Comparison of ENCODE assay signal across 8 cellular contexts in the genomic region with DNA sequence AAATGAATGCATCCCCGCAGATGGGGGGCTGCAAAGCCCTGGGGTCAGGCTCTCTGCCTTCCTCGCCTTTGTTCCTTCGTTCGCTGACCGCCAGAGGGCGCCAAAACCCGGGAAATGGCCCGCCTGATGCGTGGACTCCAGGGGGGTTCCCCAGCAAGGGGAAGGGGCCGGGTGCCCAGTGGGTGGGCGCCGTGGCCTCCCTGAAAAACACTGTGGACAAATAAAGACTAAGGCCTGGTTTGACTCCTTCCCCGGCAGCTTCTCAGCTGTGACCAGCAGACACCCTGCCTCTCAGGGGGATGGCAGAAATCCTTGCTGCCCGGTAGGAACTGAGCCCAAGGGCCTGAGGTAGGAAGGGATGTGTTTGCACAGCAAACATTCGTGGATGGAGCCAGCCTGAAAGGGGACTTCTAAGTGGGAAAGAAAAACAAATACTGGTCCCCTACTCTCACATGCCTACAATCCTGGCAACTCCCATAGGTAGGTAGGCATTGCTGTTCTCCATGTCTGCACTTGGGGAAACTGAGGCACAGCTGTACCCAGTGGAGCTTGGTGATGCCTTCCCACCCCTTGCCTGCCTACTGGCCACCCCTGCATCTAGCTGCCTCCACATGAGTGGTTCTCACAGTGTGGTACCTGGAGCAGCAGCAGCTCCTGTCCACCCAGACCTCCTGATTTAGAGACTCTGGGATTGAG. TPM values are rescaled to one million over a fixed set of nuclear protein-coding genes. Genes with fewer than 3 reads are reported as not detected.
A peak's percentile ranks its signal among the peaks of the same experiment; 100 is the strongest.
DNase-seq lines count a peak whose midpoint lies in the region; ATAC-seq and TF ChIP-seq lines count a peak whose summit lies in the region.

No MANE protein-coding gene starts in this region.

- CTCF ChIA-PET in activated CD4-positive, alpha-beta T cell treated with anti-CD3 and anti-CD28 coated beads, Interleukin-2, amount 10 ng/mL, durations not matched to agents 7 days and 5 days (lab: Charles Lee), result interaction anchor here (0.6 to 3.7 kb wide), 12 partner anchors 11 to 619 kb away, joined by 3 to 52 read pairs (median 4); partner anchors contain the start of genes DUSP1 and RPL26L1

- peaks cover 8% of the 10 kb centered on the region for H3K27me3 Mint-ChIP-seq in activated CD4-positive, alpha-beta T cell treated with anti-CD3 and anti-CD28 coated beads, Interleukin-2, amount 10 ng/mL, durations not matched to agents 7 days and 5 days

- POLR2A ChIA-PET in activated CD4-positive, alpha-beta T cell treated with anti-CD3 and anti-CD28 coated beads, Interleukin-2, amount 10 ng/mL, durations not matched to agents 7 days and 5 days (lab: Charles Lee), result no interaction called here

- no peak overlapping the region for H3K27ac Mint-ChIP-seq in activated CD4-positive, alpha-beta T cell treated with anti-CD3 and anti-CD28 coated beads, Interleukin-2, amount 10 ng/mL, durations not matched to agents 7 days and 5 days

- intact Hi-C loops in mucosa of descending colon (cut with DNase I, micrococcal nuclease), result loop anchor here in 1 of 2 donors (5.0 kb wide), 1 partner anchor 219 kb away; no protein-coding TSS in a partner anchor

- DNase-seq in ELR (ENCODE audit: low read depth), result peak; percentile 55
- DNase-seq in LNCaP clone FGC (ENCODE audit: low read depth), result no peak
- peak; percentile 72 for DNase-seq in activated CD4-positive, alpha-beta T cell treated with anti-CD3 and anti-CD28 coated beads, Interleukin-2, amount 10 ng/mL, durations not matched to agents 7 days and 5 days
- DNase-seq in mucosa of descending colon, result peak in 2 of 3 donors; percentile 67 to 74
- peak; percentile 42 to 43 for DNase-seq in stimulated activated CD8-positive, alpha-beta memory T cell treated with anti-CD3 and anti-CD28 coated beads, Interleukin-7, amount 100 ng/mL, for 4 hours (ENCODE audit: low read depth in 2 of 2)

- H3K9me3 Mint-ChIP-seq in activated CD4-positive, alpha-beta T cell treated with anti-CD3 and anti-CD28 coated beads, Interleukin-2, amount 10 ng/mL, durations not matched to agents 7 days and 5 days, result no peaks in the 10 kb centered on the region

- peaks cover 4% of the 10 kb centered on the region for H3K4me1 Mint-ChIP-seq in activated CD4-positive, alpha-beta T cell treated with anti-CD3 and anti-CD28 coated beads, Interleukin-2, amount 10 ng/mL, durations not matched to agents 7 days and 5 days

- peaks cover 2% of the 10 kb centered on the region for H3K36me3 ChIP-seq in mucosa of descending colon (ENCODE audit: low read depth)

- no peaks in the 10 kb centered on the region for H3K9me3 ChIP-seq in mucosa of descending colon

- H3K4me3 ChIP-seq in LNCaP clone FGC (ENCODE audit: low read depth, low read length) (no peak overlapping the region), mucosa of descending colon (no peak overlapping the region)

- ATAC-seq in mucosa of descending colon, result no peak
- no peak for ATAC-seq in GM21717 (IDR thresholded peaks at IDR 0.05; ENCODE audit: unreplicated experiment)
- no peak for ATAC-seq in GM19467 (IDR thresholded peaks at IDR 0.05; ENCODE audit: unreplicated experiment)

- TF ChIP-seq CTCF in LNCaP clone FGC (IDR thresholded peaks at IDR 0.05; ENCODE audit: control insufficient read depth, extremely low read depth, insufficient read depth) (peak; percentile 77), mucosa of descending colon (IDR thresholded peaks at IDR 0.05) (peak; percentile 74)

- H3K4me3 Mint-ChIP-seq in activated CD4-positive, alpha-beta T cell treated with anti-CD3 and anti-CD28 coated beads, Interleukin-2, amount 10 ng/mL, durations not matched to agents 7 days and 5 days, result no peak overlapping the region

- H3K36me3 Mint-ChIP-seq in activated CD4-positive, alpha-beta T cell treated with anti-CD3 and anti-CD28 coated beads, Interleukin-2, amount 10 ng/mL, durations not matched to agents 7 days and 5 days (ENCODE audit: low read depth), result no peaks in the 10 kb centered on the region

- H3K27ac ChIP-seq in cingulate gyrus (ENCODE audit: low read depth, low read length), result peak overlapping the region; percentile 34

- H3K4me1 ChIP-seq in mucosa of descending colon (ENCODE audit: low read depth), result peaks cover 9% of the 10 kb centered on the region

RNA-seq across cellular contexts. Expression of gene DUSP1, which starts 57.7 kb away (rescaled TPM):
- total RNA-seq in activated CD4-positive, alpha-beta T cell treated with anti-CD3 and anti-CD28 coated beads, Interleukin-2, amount 10 ng/mL, durations not matched to agents 7 days and 5 days, result 10 to 100 TPM; 11.3 to 14.9 TPM
- 100 to 1,000 TPM in 2 of 3 donors, 10 to 100 TPM in 1; 90.9 to 233 (median 137) TPM for total RNA-seq in mucosa of descending colon

Comparison
In these comparisons a context has a peak if more than half of its experiments do, and no peak if none do; other contexts are left out.
1. RNA of gene DUSP1, which starts 57.7 kb away (total RNA-seq): 90.9 to 233 TPM in mucosa of descending colon; 11.3 to 14.9 TPM in activated CD4-positive, alpha-beta T cell treated with anti-CD3 and anti-CD28 coated beads, Interleukin-2, amount 10 ng/mL, durations not matched to agents 7 days and 5 days; every median in the first group is over 4 times any median in the second.